ENCODE assay signal across 11 cellular contexts in genomic region chr11:107561688-107562087, GRCh38. TPM values are rescaled to one million over a fixed set of nuclear protein-coding genes. Genes with fewer than 3 reads are reported as not detected.
DNase-seq lines count a peak whose midpoint lies in the region; ATAC-seq and TF ChIP-seq lines count a peak whose summit lies in the region.
"Had no signal": no experiment of that assay in that cellular context is flagged by ENCODE, and none has a peak within 500 bp of the region (broad histone marks: within the 10 kb centered on the region; RNA-seq: fewer than 3 reads in every experiment).

No MANE protein-coding gene starts in this region.

- CTCF ChIA-PET in Calu3 (lab: Charles Lee), result no interaction called here

- intact Hi-C loops in Calu3 (cut with micrococcal nuclease; ENCODE audit: unreplicated experiment), result loop anchor here (5.0 kb wide), 1 partner anchor 211 kb away; no protein-coding TSS in a partner anchor

- DNase-seq in Calu3 (no peak), HFFc6 (peak; percentile 82), iris pigment epithelial cell (ENCODE audit: low read depth) (peak; percentile 86), NCI-H2227 (lab: John Stamatoyannopoulos, UW; ENCODE audit: unreplicated experiment) (no peak), G401 (ENCODE audit: low spot score) (no peak)
- DNase-seq in activated naive CD8-positive, alpha-beta T cell treated with anti-CD3 and anti-CD28 coated beads, Interleukin-2, amount 50 U/mL, for 24 hours, result no peak
- DNase-seq: NCI-H2081 treated with DMSO at 0.1 percent for 48 hours, substantia nigra, T-helper 9 cell had no signal

- H3K4me3 Mint-ChIP-seq in Calu3 (ENCODE audit: low read depth, unreplicated experiment), result no peak overlapping the region
- peak overlapping the region; percentile 69 for H3K4me3 Mint-ChIP-seq in HFFc6
- peak overlapping the region; percentile 38 for H3K4me3 Mint-ChIP-seq in activated naive CD8-positive, alpha-beta T cell treated with anti-CD3 and anti-CD28 coated beads, Interleukin-2, amount 50 U/mL, for 24 hours

- in situ Hi-C loops in G401 (cut with HindIII; ENCODE audit: low sequenced_read_pairs), result no loop called here

- H3K4me1 Mint-ChIP-seq in Calu3 (ENCODE audit: low read depth, unreplicated experiment), result peaks cover 29% of the 10 kb centered on the region
- peaks cover 55% of the 10 kb centered on the region for H3K4me1 Mint-ChIP-seq in HFFc6 (ENCODE audit: low read depth)
- H3K4me1 Mint-ChIP-seq in activated naive CD8-positive, alpha-beta T cell treated with anti-CD3 and anti-CD28 coated beads, Interleukin-2, amount 50 U/mL, for 24 hours, result peaks cover 66% of the 10 kb centered on the region

- H3K9me3 Mint-ChIP-seq in Calu3 (ENCODE audit: low read depth, unreplicated experiment), result no peaks in the 10 kb centered on the region
- H3K9me3 Mint-ChIP-seq in HFFc6, result no peaks in the 10 kb centered on the region
- H3K9me3 Mint-ChIP-seq in activated naive CD8-positive, alpha-beta T cell treated with anti-CD3 and anti-CD28 coated beads, Interleukin-2, amount 50 U/mL, for 24 hours, result peaks cover 6% of the 10 kb centered on the region

- no peak for ATAC-seq in activated naive CD8-positive, alpha-beta T cell treated with anti-CD3 and anti-CD28 coated beads, Interleukin-2, amount 50 U/mL, for 24 hours
- ATAC-seq in HG02588 (IDR thresholded peaks at IDR 0.05; ENCODE audit: unreplicated experiment), result no peak
- ATAC-seq: HepG2 had no signal

- H3K27me3 Mint-ChIP-seq in Calu3 (ENCODE audit: unreplicated experiment), result no peaks in the 10 kb centered on the region
- no peaks in the 10 kb centered on the region for H3K27me3 Mint-ChIP-seq in HFFc6 (ENCODE audit: insufficient read depth)
- H3K27me3 Mint-ChIP-seq in activated naive CD8-positive, alpha-beta T cell treated with anti-CD3 and anti-CD28 coated beads, Interleukin-2, amount 50 U/mL, for 24 hours, result no peaks in the 10 kb centered on the region

- peak overlapping the region; percentile 82 for H3K27ac Mint-ChIP-seq in Calu3 (ENCODE audit: unreplicated experiment)
- peak overlapping the region; percentile 89 for H3K27ac Mint-ChIP-seq in HFFc6
- H3K27ac Mint-ChIP-seq in activated naive CD8-positive, alpha-beta T cell treated with anti-CD3 and anti-CD28 coated beads, Interleukin-2, amount 50 U/mL, for 24 hours, result peak overlapping the region; percentile 78

- H3K36me3 Mint-ChIP-seq in Calu3 (ENCODE audit: insufficient read depth, unreplicated experiment), result peaks cover 17% of the 10 kb centered on the region
- H3K36me3 Mint-ChIP-seq in HFFc6 (ENCODE audit: low read depth), result no peaks in the 10 kb centered on the region; the same call in 1 of the 2 replicates
- peaks cover 23% of the 10 kb centered on the region for H3K36me3 Mint-ChIP-seq in activated naive CD8-positive, alpha-beta T cell treated with anti-CD3 and anti-CD28 coated beads, Interleukin-2, amount 50 U/mL, for 24 hours (ENCODE audit: low read depth)

- no TSS peak for BruUV-seq in Calu3 (replicated peaks; lab: Mats Ljungman, UMichigan)

- no peak for TF ChIP-seq CTCF in Calu3 (IDR thresholded peaks at IDR 0.05; ENCODE audit: unreplicated experiment)
- TF ChIP-seq CTCF in HFFc6 (IDR thresholded peaks at IDR 0.05), result no peak

RNA-seq across cellular contexts. Expression of gene ALKBH8, which starts 3.8 kb away (rescaled TPM):
- 6.2 and 6.8 TPM in 2 replicates for total RNA-seq in Calu3 (2022)
- 1 to 10 TPM; 5.6 to 9.6 (median 7.1) TPM for total RNA-seq in HFFc6 (2021; fragmentation: NEBNext Ultra II Directional; extraction: Animal tissue kit (Norgen Biotek cat#: 25700))
- total RNA-seq in G401 (2014; rRNA removed; shearing (Covaris generic)), result 3.0 and 5.3 TPM in 2 replicates

RNA-seq across cellular contexts. Expression of gene ELMOD1, which starts 29.3 kb away (rescaled TPM):
- 0.35 TPM in 1 of 2 replicates, not detected in the other for total RNA-seq in Calu3 (2022)
- total RNA-seq in HFFc6 (2021; fragmentation: NEBNext Ultra II Directional; extraction: Animal tissue kit (Norgen Biotek cat#: 25700)), result under 1 TPM; 0.19 to 0.30 (median 0.24) TPM
- 0.17 TPM in 1 of 2 replicates, not detected in the other for total RNA-seq in G401 (2014; rRNA removed; shearing (Covaris generic))
- total RNA-seq: HepG2 had no signal

Comparison
In these comparisons a context has a peak if more than half of its experiments do, and no peak if none do; other contexts are left out.
1. DNase-seq: peak in HFFc6 (single experiment) and iris pigment epithelial cell (single experiment); none in Calu3 (single experiment), activated naive CD8-positive, alpha-beta T cell treated with anti-CD3 and anti-CD28 coated beads, Interleukin-2, amount 50 U/mL, for 24 hours (single experiment), NCI-H2227 (single experiment) and G401 (single experiment).
2. Peak in every context shown above with its lines, with median percentiles within 50 percentile points of each other: H3K27ac Mint-ChIP-seq.